In genomic region chr12:47075192-47076084, GRCh38 we compare ENCODE assay signal across 13 cellular contexts.
"Had no signal": no experiment of that assay in that cellular context is flagged by ENCODE, and none has a peak within 500 bp of the region (broad histone marks: within the 10 kb centered on the region; RNA-seq: fewer than 3 reads in every experiment).

No MANE protein-coding gene starts in this region.

- DNase-seq: activated CD4-positive, alpha-beta memory T cell treated with anti-CD3 and anti-CD28 coated beads for 36 hours; activated CD8-positive, alpha-beta memory T cell treated with anti-CD3 and anti-CD28 coated beads, Interleukin-2, amount 10 ng/mL, durations not matched to agents 7 days and 5 days; activated effector memory CD4-positive, alpha-beta T cell treated with anti-CD3 and anti-CD28 coated beads, Interleukin-2, amount 50 U/mL, for 16 hours; activated naive CD8-positive, alpha-beta T cell treated with anti-CD3 and anti-CD28 coated beads, Interleukin-2, amount 10 ng/mL, durations not matched to agents 7 days and 5 days; activated T-cell treated with anti-CD3 and anti-CD28 coated beads, Interleukin-2, amount 50 U/mL, for 24 hours; aorta; islet precursor cell; left ventricle myocardium inferior; natural killer cell; stimulated activated naive CD8-positive, alpha-beta T cell treated with anti-CD3 and anti-CD28 coated beads, Interleukin-15, Interleukin-2, amounts not matched to agents 100 U/mL and 50 U/mL, for 24 hours; T-cell had no signal

- H3K36me3 ChIP-seq: left ventricle myocardium inferior had no signal

- H3K27ac ChIP-seq: left ventricle myocardium inferior, VCaP had no signal

- FAIRE-seq: endometrium had no signal

- ATAC-seq: activated CD8-positive, alpha-beta memory T cell treated with anti-CD3 and anti-CD28 coated beads, Interleukin-2, amount 10 ng/mL, durations not matched to agents 7 days and 5 days; natural killer cell; stimulated activated naive CD8-positive, alpha-beta T cell treated with anti-CD3 and anti-CD28 coated beads, Interleukin-15, Interleukin-2, amounts not matched to agents 100 U/mL and 50 U/mL, for 24 hours; T-cell had no signal

- H3K4me3 ChIP-seq: left ventricle myocardium inferior had no signal

- H3K9me3 ChIP-seq: left ventricle myocardium inferior had no signal
